1 cellular context compared by ENCODE assay signal in genomic region chr6:79078057-79078969, GRCh38.
TF ChIP-seq lines count a peak whose summit lies in the region.

PHIP (minus strand) TSS chr6:79078254; CDS start chr6:79078068, 186 bp downstream.

TF ChIP-seq in HepG2, 621 proteins besides CTCF, POLR2A, EP300 and RAD21 (continued from another document and continues in another):
- TF ChIP-seq HOMEZ (CRISPR knock-in tag; IDR thresholded peaks at IDR 0.05; ENCODE audit: low read depth) (no peak), ZNF367 (CRISPR knock-in tag; IDR thresholded peaks at IDR 0.05; ENCODE audit: borderline replicate concordance) (no peak), ZNF121 (CRISPR knock-in tag; IDR thresholded peaks at IDR 0.05) (0 out of 2 replicates have a peak, but pooled peaks have one; percentile 16), ZNF598 (CRISPR knock-in tag; IDR thresholded peaks at IDR 0.05; ENCODE audit: borderline replicate concordance) (peak; percentile 81; the same call in 1 of the 2 replicates), EED (CRISPR knock-in tag; IDR thresholded peaks at IDR 0.05) (peak; percentile 58; the same call in 1 of the 2 replicates), ATF6 (CRISPR knock-in tag; conservative IDR thresholded peaks at IDR 0.05) (no peak), ZNF660 (CRISPR knock-in tag; IDR thresholded peaks at IDR 0.05; ENCODE audit: borderline replicate concordance, low read depth) (no peak), IKZF4 (CRISPR knock-in tag; IDR thresholded peaks at IDR 0.05; ENCODE audit: borderline replicate concordance, low read depth, not compliant biosample characterization) (no peak), THAP8 (CRISPR knock-in tag; IDR thresholded peaks at IDR 0.05; ENCODE audit: borderline replicate concordance) (no peak), ZNF142 (CRISPR knock-in tag; IDR thresholded peaks at IDR 0.05) (no peak), PRPF4 (IDR thresholded peaks at IDR 0.05; ENCODE audit: low read depth, low read length, poor library complexity, severe bottlenecking) (no peak), ZNF773 (CRISPR knock-in tag; IDR thresholded peaks at IDR 0.05; ENCODE audit: borderline replicate concordance) (no peak; the same call in 1 of the 2 replicates), DRAP1 (CRISPR knock-in tag; IDR thresholded peaks at IDR 0.05) (peak; percentile 64; the same call in 1 of the 2 replicates), MAFG (CRISPR knock-in tag; IDR thresholded peaks at IDR 0.05) (no peak), ZNF556 (CRISPR knock-in tag; IDR thresholded peaks at IDR 0.05; ENCODE audit: borderline replicate concordance) (no peak; the same call in 1 of the 2 replicates), MXD3 (CRISPR knock-in tag; IDR thresholded peaks at IDR 0.05) (peak; percentile 31; the same call in 1 of the 2 replicates), HMG20B (CRISPR knock-in tag; conservative IDR thresholded peaks at IDR 0.05) (no peak), HNF4G (IDR thresholded peaks at IDR 0.05; ENCODE audit: borderline replicate concordance, low read depth, low read length) (no peak), HNF4G (CRISPR knock-in tag; IDR thresholded peaks at IDR 0.05; ENCODE audit: borderline replicate concordance, low read depth) (no peak), CHD2 (IDR thresholded peaks at IDR 0.05; ENCODE audit: low read depth, low read length) (peak; percentile 87), ZBTB33 (CRISPR knock-in tag; IDR thresholded peaks at IDR 0.05) (no peak), ZFP36L1 (CRISPR knock-in tag; IDR thresholded peaks at IDR 0.05) (peak; percentile 50; the same call in 1 of the 2 replicates), HNRNPUL1 (IDR thresholded peaks at IDR 0.05; ENCODE audit: low read depth, low read length) (0 out of 2 replicates have a peak, but pooled peaks have one; percentile 13), ZNF280B (CRISPR knock-in tag; IDR thresholded peaks at IDR 0.05; ENCODE audit: borderline replicate concordance) (no peak), AGO1 (IDR thresholded peaks at IDR 0.05; ENCODE audit: low read depth, low read length, poor library complexity, severe bottlenecking) (peak; percentile 76), PTBP1 (IDR thresholded peaks at IDR 0.05; ENCODE audit: low read depth, low read length, poor library complexity, severe bottlenecking) (peak; percentile 83), MEIS1 (CRISPR knock-in tag; IDR thresholded peaks at IDR 0.05; ENCODE audit: borderline replicate concordance) (no peak), CREM (IDR thresholded peaks at IDR 0.05) (no peak; the same call in 1 of the 2 replicates), CREM (CRISPR knock-in tag; IDR thresholded peaks at IDR 0.05) (no peak), BATF2 (CRISPR knock-in tag; IDR thresholded peaks at IDR 0.05) (no peak; the same call in 1 of the 2 replicates), SP140L (CRISPR knock-in tag; IDR thresholded peaks at IDR 0.05; ENCODE audit: borderline replicate concordance) (no peak), HOXA7 (CRISPR knock-in tag; IDR thresholded peaks at IDR 0.05) (no peak), ZNF609 (CRISPR knock-in tag; IDR thresholded peaks at IDR 0.05; ENCODE audit: borderline replicate concordance) (no peak; the same call in 1 of the 2 replicates), ATAD3A (CRISPR knock-in tag; IDR thresholded peaks at IDR 0.05) (no peak), KLF9 (CRISPR knock-in tag; IDR thresholded peaks at IDR 0.05; ENCODE audit: low read depth) (no peak), ZNF576 (CRISPR knock-in tag; IDR thresholded peaks at IDR 0.05) (no peak), ZNF614 (CRISPR knock-in tag; IDR thresholded peaks at IDR 0.05; ENCODE audit: borderline replicate concordance) (peak; percentile 22; the same call in 1 of the 2 replicates), MAFF (IDR thresholded peaks at IDR 0.05; ENCODE audit: low read depth, low read length) (no peak), ZFAT (CRISPR knock-in tag; conservative IDR thresholded peaks at IDR 0.05) (no peak)
